1 cellular context compared by ENCODE assay signal in the genomic region with DNA sequence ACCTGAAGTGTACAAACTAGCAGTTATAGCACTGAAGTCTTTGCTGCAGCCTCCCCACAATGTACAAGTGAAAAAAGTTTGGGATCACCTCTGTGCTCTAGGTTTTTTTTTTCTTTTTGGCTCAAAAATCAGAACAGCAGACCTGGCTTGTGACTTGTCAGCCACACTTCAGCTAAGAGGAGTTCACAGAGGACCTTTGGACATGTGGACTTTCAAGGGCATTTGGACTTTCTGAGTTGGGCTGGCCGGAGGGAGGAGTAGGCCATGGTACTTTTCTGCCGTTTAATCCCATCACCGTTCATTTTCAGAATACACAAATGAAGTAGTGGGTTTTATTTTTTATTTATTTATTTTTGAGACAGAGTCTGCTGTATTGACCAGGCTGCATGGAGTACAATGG.
TF ChIP-seq lines count a peak whose summit lies in the region.

No MANE protein-coding gene starts in this region.

TF ChIP-seq in HepG2, 621 proteins besides CTCF, POLR2A, EP300 and RAD21 (continued from another document):
- TF ChIP-seq, protein P1, sequence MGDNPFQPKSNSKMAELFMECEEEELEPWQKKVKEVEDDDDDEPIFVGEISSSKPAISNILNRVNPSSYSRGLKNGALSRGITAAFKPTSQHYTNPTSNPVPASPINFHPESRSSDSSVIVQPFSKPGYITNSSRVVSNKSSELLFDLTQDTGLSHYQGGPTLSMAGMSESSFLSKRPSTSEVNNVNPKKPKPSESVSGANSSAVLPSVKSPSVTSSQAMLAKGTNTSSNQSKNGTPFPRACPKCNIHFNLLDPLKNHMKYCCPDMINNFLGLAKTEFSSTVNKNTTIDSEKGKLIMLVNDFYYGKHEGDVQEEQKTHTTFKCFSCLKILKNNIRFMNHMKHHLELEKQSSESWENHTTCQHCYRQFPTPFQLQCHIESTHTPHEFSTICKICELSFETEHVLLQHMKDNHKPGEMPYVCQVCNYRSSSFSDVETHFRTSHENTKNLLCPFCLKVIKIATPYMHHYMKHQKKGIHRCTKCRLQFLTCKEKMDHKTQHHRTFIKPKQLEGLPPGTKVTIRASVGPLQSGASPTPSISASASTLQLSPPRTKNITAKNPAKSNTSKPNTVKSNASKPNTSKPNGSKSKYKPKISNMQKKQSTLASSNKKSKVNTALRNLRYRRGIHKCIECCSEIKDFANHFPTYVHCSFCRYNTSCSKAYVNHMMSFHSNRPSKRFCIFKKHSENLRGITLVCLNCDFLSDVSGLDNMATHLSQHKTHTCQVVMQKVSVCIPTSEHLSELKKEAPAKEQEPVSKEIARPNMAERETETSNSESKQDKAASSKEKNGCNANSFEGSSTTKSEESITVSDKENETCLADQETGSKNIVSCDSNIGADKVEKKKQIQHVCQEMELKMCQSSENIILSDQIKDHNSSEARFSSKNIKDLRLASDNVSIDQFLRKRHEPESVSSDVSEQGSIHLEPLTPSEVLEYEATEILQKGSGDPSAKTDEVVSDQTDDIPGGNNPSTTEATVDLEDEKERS (CRISPR knock-in tag; IDR thresholded peaks at IDR 0.05) = no peak
- TF ChIP-seq ZFX (CRISPR knock-in tag; IDR thresholded peaks at IDR 0.05; ENCODE audit: low read depth) (peak; percentile 39; the same call in 1 of the 2 replicates), ZNF850 (CRISPR knock-in tag; conservative IDR thresholded peaks at IDR 0.05) (no peak), PAF1 (CRISPR knock-in tag; IDR thresholded peaks at IDR 0.05) (no peak), ZNF563 (CRISPR knock-in tag; IDR thresholded peaks at IDR 0.05) (no peak), YEATS2 (CRISPR knock-in tag; IDR thresholded peaks at IDR 0.05; ENCODE audit: borderline replicate concordance) (no peak), GATAD2A (CRISPR knock-in tag; IDR thresholded peaks at IDR 0.05) (0 out of 2 replicates have a peak, but pooled peaks have one; percentile 28), ZNF263 (CRISPR knock-in tag; IDR thresholded peaks at IDR 0.05) (peak; percentile 38; the same call in 1 of the 2 replicates), HNF4A (CRISPR knock-in tag; IDR thresholded peaks at IDR 0.05) (peak; percentile 86), ZMYM2 (CRISPR knock-in tag; IDR thresholded peaks at IDR 0.05) (0 out of 2 replicates have a peak, but pooled peaks have one; percentile 49), HNF4G (IDR thresholded peaks at IDR 0.05; ENCODE audit: borderline replicate concordance, low read depth, low read length) (peak; percentile 80), HNF4G (CRISPR knock-in tag; IDR thresholded peaks at IDR 0.05; ENCODE audit: borderline replicate concordance, low read depth) (peak; percentile 66; the same call in 1 of the 2 replicates), RNF2 (conservative IDR thresholded peaks at IDR 0.05; ENCODE audit: low read depth) (no peak), ESRRA (CRISPR knock-in tag; IDR thresholded peaks at IDR 0.05; ENCODE audit: low read depth) (peak; percentile 98), TSC22D2 (CRISPR knock-in tag; IDR thresholded peaks at IDR 0.05; ENCODE audit: borderline replicate concordance) (no peak), ZNF17 (CRISPR knock-in tag; IDR thresholded peaks at IDR 0.05) (no peak), ZNF24 (IDR thresholded peaks at IDR 0.05) (no peak)
- TF ChIP-seq, protein P2, sequence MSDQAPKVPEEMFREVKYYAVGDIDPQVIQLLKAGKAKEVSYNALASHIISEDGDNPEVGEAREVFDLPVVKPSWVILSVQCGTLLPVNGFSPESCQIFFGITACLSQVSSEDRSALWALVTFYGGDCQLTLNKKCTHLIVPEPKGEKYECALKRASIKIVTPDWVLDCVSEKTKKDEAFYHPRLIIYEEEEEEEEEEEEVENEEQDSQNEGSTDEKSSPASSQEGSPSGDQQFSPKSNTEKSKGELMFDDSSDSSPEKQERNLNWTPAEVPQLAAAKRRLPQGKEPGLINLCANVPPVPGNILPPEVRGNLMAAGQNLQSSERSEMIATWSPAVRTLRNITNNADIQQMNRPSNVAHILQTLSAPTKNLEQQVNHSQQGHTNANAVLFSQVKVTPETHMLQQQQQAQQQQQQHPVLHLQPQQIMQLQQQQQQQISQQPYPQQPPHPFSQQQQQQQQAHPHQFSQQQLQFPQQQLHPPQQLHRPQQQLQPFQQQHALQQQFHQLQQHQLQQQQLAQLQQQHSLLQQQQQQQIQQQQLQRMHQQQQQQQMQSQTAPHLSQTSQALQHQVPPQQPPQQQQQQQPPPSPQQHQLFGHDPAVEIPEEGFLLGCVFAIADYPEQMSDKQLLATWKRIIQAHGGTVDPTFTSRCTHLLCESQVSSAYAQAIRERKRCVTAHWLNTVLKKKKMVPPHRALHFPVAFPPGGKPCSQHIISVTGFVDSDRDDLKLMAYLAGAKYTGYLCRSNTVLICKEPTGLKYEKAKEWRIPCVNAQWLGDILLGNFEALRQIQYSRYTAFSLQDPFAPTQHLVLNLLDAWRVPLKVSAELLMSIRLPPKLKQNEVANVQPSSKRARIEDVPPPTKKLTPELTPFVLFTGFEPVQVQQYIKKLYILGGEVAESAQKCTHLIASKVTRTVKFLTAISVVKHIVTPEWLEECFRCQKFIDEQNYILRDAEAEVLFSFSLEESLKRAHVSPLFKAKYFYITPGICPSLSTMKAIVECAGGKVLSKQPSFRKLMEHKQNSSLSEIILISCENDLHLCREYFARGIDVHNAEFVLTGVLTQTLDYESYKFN (CRISPR knock-in tag; conservative IDR thresholded peaks at IDR 0.05) = peak; percentile 42; the same call in 1 of the 2 replicates
- TF ChIP-seq, protein P3, sequence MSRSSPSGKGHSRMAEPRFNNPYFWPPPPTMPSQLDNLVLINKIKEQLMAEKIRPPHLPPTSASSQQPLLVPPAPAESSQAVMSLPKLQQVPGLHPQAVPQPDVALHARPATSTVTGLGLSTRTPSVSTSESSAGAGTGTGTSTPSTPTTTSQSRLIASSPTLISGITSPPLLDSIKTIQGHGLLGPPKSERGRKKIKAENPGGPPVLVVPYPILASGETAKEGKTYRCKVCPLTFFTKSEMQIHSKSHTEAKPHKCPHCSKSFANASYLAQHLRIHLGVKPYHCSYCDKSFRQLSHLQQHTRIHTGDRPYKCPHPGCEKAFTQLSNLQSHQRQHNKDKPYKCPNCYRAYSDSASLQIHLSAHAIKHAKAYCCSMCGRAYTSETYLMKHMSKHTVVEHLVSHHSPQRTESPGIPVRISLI (CRISPR knock-in tag; IDR thresholded peaks at IDR 0.05; ENCODE audit: borderline replicate concordance) = peak; percentile 37; the same call in 1 of the 2 replicates
- TF ChIP-seq, protein P4, sequence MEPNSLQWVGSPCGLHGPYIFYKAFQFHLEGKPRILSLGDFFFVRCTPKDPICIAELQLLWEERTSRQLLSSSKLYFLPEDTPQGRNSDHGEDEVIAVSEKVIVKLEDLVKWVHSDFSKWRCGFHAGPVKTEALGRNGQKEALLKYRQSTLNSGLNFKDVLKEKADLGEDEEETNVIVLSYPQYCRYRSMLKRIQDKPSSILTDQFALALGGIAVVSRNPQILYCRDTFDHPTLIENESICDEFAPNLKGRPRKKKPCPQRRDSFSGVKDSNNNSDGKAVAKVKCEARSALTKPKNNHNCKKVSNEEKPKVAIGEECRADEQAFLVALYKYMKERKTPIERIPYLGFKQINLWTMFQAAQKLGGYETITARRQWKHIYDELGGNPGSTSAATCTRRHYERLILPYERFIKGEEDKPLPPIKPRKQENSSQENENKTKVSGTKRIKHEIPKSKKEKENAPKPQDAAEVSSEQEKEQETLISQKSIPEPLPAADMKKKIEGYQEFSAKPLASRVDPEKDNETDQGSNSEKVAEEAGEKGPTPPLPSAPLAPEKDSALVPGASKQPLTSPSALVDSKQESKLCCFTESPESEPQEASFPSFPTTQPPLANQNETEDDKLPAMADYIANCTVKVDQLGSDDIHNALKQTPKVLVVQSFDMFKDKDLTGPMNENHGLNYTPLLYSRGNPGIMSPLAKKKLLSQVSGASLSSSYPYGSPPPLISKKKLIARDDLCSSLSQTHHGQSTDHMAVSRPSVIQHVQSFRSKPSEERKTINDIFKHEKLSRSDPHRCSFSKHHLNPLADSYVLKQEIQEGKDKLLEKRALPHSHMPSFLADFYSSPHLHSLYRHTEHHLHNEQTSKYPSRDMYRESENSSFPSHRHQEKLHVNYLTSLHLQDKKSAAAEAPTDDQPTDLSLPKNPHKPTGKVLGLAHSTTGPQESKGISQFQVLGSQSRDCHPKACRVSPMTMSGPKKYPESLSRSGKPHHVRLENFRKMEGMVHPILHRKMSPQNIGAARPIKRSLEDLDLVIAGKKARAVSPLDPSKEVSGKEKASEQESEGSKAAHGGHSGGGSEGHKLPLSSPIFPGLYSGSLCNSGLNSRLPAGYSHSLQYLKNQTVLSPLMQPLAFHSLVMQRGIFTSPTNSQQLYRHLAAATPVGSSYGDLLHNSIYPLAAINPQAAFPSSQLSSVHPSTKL (CRISPR knock-in tag; IDR thresholded peaks at IDR 0.05) = peak; percentile 34; the same call in 1 of the 2 replicates
